ENCODE assay signal across 12 cellular contexts in the genomic region with DNA sequence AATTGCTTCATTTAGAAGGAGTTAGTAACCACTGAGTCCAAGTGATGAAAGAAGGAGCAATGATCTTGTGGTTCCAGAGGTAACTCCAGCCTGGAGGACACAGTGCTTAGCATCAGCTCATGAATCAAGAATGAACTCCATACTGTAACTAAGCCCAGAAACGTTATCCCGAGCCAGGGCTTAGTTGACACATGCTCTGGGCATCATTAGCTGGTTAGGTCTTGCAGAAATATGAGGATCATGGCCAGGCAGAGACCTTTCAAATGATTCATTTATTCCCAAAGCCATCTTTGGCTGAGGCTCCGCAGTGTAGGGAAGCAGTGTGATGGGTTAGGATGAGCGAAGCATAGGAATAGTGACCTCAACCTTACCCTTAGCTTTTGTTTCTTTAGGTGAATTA.
DNase-seq lines count a peak whose midpoint lies in the region; ATAC-seq and TF ChIP-seq lines count a peak whose summit lies in the region.
"Had no signal": no experiment of that assay in that cellular context is flagged by ENCODE, and none has a peak within 500 bp of the region (broad histone marks: within the 10 kb centered on the region; RNA-seq: fewer than 3 reads in every experiment).

No MANE protein-coding gene starts in this region.

- no peak overlapping the region for H3K4me3 ChIP-seq in colonic mucosa
- no peak overlapping the region for H3K4me3 ChIP-seq in mesodermal cell (ENCODE audit: extremely low read depth, insufficient read depth, low read length, poor library complexity, severe bottlenecking)
- no peak overlapping the region for H3K4me3 ChIP-seq in thyroid gland (replicated peaks in 1 of 3)

- ATAC-seq in GM21390 (IDR thresholded peaks at IDR 0.05; ENCODE audit: unreplicated experiment) (no peak), SK-N-SH treated with all-trans-retinoic acid at 6 μM for 48 hours (no peak)
- ATAC-seq: T-helper 17 cell had no signal

- H3K4me1 ChIP-seq in colonic mucosa: no peaks in the 10 kb centered on the region
- H3K4me1 ChIP-seq in mesodermal cell (ENCODE audit: control insufficient read depth, insufficient read depth, low read length, poor library complexity, severe bottlenecking): peaks cover 26% of the 10 kb centered on the region
- peaks cover 2 to 6% of the 10 kb centered on the region in 2 donors for H3K4me1 ChIP-seq in thyroid gland

- H3K9me3 ChIP-seq in colonic mucosa (no peaks in the 10 kb centered on the region), mesodermal cell (ENCODE audit: control insufficient read depth, low read length) (no peaks in the 10 kb centered on the region), thyroid gland (no peaks in the 10 kb centered on the region)

- H3K9ac ChIP-seq in colonic mucosa (ENCODE audit: low read depth in 2 of 2, low read length in 2 of 2): no peak overlapping the region

- WGBS in mesodermal cell (ENCODE audit: insufficient coverage in 2 of 2), 2 experiments: 100% methylated on average over 2 of the region's 4 CpGs; no CpG with 5 or more reads in 1 of the 2 experiments
- 70 to 84% methylated on average over 4 of the region's 4 CpGs for WGBS in thyroid gland, 2 donors

- intact Hi-C loops in colonic mucosa (cut with DNase I) (no loop called here), thyroid gland (cut with DNase I) (no loop called here)

- H3K36me3 ChIP-seq in colonic mucosa: no peaks in the 10 kb centered on the region
- no peaks in the 10 kb centered on the region for H3K36me3 ChIP-seq in mesodermal cell (ENCODE audit: control insufficient read depth, insufficient read depth, low read length)
- no peaks in the 10 kb centered on the region for H3K36me3 ChIP-seq in thyroid gland

- no peak for TF ChIP-seq POLR2A in thyroid gland (IDR thresholded peaks at IDR 0.05)

- no peaks in the 10 kb centered on the region for H3K27me3 ChIP-seq in colonic mucosa
- no peaks in the 10 kb centered on the region for H3K27me3 ChIP-seq in thyroid gland

- TF ChIP-seq CTCF in colonic mucosa (IDR thresholded peaks at IDR 0.05): no peak
- no peak for TF ChIP-seq CTCF in thyroid gland (IDR thresholded peaks at IDR 0.05)

- H3K27ac ChIP-seq in colonic mucosa: peak overlapping the region; percentile 37
- peak overlapping the region; percentile 86 for H3K27ac ChIP-seq in mesodermal cell (ENCODE audit: low read depth, low read length, severe bottlenecking)
- peak overlapping the region in 1 of 3 donors; percentile 50 for H3K27ac ChIP-seq in thyroid gland

- DNase-seq in HT1080 (ENCODE audit: low read depth): peak; percentile 26
- DNase-seq in colonic mucosa: peak; percentile 25
- DNase-seq in thyroid gland: peak; percentile 2 to 6
- DNase-seq in cortex of kidney (lab: John Stamatoyannopoulos, UW): no peak
- DNase-seq in T1000 (lab: John Stamatoyannopoulos, UW): no peak
- DNase-seq: H9, head of caudate nucleus, NCI-H1092, T-helper 17 cell had no signal

TF ChIP-seq in SK-N-SH treated with all-trans-retinoic acid at 6 μM for 48 hours, 23 proteins besides CTCF, POLR2A, EP300 and RAD21:
- TF ChIP-seq, protein P1, sequence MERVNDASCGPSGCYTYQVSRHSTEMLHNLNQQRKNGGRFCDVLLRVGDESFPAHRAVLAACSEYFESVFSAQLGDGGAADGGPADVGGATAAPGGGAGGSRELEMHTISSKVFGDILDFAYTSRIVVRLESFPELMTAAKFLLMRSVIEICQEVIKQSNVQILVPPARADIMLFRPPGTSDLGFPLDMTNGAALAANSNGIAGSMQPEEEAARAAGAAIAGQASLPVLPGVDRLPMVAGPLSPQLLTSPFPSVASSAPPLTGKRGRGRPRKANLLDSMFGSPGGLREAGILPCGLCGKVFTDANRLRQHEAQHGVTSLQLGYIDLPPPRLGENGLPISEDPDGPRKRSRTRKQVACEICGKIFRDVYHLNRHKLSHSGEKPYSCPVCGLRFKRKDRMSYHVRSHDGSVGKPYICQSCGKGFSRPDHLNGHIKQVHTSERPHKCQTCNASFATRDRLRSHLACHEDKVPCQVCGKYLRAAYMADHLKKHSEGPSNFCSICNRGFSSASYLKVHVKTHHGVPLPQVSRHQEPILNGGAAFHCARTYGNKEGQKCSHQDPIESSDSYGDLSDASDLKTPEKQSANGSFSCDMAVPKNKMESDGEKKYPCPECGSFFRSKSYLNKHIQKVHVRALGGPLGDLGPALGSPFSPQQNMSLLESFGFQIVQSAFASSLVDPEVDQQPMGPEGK (CRISPR knock-in tag; IDR thresholded peaks at IDR 0.05; ENCODE audit: borderline replicate concordance): no peak
- TF ChIP-seq, protein P2, sequence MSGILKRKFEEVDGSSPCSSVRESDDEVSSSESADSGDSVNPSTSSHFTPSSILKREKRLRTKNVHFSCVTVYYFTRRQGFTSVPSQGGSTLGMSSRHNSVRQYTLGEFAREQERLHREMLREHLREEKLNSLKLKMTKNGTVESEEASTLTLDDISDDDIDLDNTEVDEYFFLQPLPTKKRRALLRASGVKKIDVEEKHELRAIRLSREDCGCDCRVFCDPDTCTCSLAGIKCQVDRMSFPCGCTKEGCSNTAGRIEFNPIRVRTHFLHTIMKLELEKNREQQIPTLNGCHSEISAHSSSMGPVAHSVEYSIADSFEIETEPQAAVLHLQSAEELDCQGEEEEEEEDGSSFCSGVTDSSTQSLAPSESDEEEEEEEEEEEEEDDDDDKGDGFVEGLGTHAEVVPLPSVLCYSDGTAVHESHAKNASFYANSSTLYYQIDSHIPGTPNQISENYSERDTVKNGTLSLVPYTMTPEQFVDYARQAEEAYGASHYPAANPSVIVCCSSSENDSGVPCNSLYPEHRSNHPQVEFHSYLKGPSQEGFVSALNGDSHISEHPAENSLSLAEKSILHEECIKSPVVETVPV (CRISPR knock-in tag; IDR thresholded peaks at IDR 0.05): no peak
- TF ChIP-seq ZC3H10 (CRISPR knock-in tag; IDR thresholded peaks at IDR 0.05) (no peak), CSDC2 (CRISPR knock-in tag; IDR thresholded peaks at IDR 0.05) (no peak), RARB (CRISPR knock-in tag; IDR thresholded peaks at IDR 0.05) (no peak), TOX (CRISPR knock-in tag; IDR thresholded peaks at IDR 0.05; ENCODE audit: borderline replicate concordance) (no peak), ISL1 (CRISPR knock-in tag; IDR thresholded peaks at IDR 0.05) (no peak; the same call in 1 of the 2 replicates), BACH2 (CRISPR knock-in tag; IDR thresholded peaks at IDR 0.05; ENCODE audit: borderline replicate concordance) (no peak)
- TF ChIP-seq, protein P3, sequence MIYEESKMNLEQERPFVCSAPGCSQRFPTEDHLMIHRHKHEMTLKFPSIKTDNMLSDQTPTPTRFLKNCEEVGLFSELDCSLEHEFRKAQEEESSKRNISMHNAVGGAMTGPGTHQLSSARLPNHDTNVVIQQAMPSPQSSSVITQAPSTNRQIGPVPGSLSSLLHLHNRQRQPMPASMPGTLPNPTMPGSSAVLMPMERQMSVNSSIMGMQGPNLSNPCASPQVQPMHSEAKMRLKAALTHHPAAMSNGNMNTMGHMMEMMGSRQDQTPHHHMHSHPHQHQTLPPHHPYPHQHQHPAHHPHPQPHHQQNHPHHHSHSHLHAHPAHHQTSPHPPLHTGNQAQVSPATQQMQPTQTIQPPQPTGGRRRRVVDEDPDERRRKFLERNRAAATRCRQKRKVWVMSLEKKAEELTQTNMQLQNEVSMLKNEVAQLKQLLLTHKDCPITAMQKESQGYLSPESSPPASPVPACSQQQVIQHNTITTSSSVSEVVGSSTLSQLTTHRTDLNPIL (CRISPR knock-in tag; IDR thresholded peaks at IDR 0.05; ENCODE audit: low read depth): no peak
- TF ChIP-seq, protein P4, sequence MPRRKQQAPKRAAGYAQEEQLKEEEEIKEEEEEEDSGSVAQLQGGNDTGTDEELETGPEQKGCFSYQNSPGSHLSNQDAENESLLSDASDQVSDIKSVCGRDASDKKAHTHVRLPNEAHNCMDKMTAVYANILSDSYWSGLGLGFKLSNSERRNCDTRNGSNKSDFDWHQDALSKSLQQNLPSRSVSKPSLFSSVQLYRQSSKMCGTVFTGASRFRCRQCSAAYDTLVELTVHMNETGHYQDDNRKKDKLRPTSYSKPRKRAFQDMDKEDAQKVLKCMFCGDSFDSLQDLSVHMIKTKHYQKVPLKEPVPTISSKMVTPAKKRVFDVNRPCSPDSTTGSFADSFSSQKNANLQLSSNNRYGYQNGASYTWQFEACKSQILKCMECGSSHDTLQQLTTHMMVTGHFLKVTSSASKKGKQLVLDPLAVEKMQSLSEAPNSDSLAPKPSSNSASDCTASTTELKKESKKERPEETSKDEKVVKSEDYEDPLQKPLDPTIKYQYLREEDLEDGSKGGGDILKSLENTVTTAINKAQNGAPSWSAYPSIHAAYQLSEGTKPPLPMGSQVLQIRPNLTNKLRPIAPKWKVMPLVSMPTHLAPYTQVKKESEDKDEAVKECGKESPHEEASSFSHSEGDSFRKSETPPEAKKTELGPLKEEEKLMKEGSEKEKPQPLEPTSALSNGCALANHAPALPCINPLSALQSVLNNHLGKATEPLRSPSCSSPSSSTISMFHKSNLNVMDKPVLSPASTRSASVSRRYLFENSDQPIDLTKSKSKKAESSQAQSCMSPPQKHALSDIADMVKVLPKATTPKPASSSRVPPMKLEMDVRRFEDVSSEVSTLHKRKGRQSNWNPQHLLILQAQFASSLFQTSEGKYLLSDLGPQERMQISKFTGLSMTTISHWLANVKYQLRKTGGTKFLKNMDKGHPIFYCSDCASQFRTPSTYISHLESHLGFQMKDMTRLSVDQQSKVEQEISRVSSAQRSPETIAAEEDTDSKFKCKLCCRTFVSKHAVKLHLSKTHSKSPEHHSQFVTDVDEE (CRISPR knock-in tag; IDR thresholded peaks at IDR 0.05): no peak

Comparison
In these comparisons a context has a peak if more than half of its experiments do, and no peak if none do; other contexts are left out.
1. DNase-seq: peak in HT1080 (single experiment), colonic mucosa (single experiment) and thyroid gland (2 of 2); none in cortex of kidney (single experiment) and T1000 (single experiment).